ENCODE assay signal across 18 cellular contexts in the genomic region with DNA sequence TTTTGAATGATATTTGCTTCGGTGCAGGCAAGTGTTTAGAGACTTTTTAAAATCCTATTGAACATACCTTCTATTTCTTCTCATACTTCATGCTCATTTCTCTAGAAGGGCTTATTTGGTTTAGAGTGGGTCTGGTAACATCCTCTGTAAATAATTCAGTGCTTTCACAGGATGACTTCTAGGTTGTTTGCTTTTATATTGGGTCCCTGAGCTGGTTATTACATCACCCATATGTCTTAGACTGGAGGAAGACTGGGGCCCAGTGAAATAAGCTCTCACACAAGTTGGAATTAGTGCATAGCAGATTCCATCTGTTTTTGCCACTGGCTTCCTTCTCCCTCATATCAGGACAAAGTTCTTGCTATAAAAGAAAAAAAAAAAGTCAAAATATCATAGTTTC. TPM values are rescaled to one million over a fixed set of nuclear protein-coding genes. Genes with fewer than 3 reads are reported as not detected.
"Had no signal": no experiment of that assay in that cellular context is flagged by ENCODE, and none has a peak within 500 bp of the region (broad histone marks: within the 10 kb centered on the region; RNA-seq: fewer than 3 reads in every experiment).

No MANE protein-coding gene starts in this region.

- DNase-seq: cortex of kidney; dorsolateral prefrontal cortex; effector CD8-positive, alpha-beta T cell; foreskin fibroblast; immature natural killer cell; left ventricle myocardium inferior; lower lobe of right lung; mesenchymal stem cell; midbrain; nephron progenitor cell; right lobe of liver; stimulated activated CD4-positive, alpha-beta T cell treated with anti-CD3 and anti-CD28 coated beads, Interleukin-4, amount 100 ng/mL, for 1 hour; stimulated activated CD8-positive, alpha-beta memory T cell treated with anti-CD3 and anti-CD28 coated beads, Interleukin-4, amount 100 ng/mL, for 48 hours; stomach; substantia nigra; transverse colon had no signal

- H3K4me3 Mint-ChIP-seq: immature natural killer cell; nephron progenitor cell; stimulated activated effector memory CD8-positive, alpha-beta T cell treated with anti-CD3 and anti-CD28 coated beads, Interleukin-12 subunit alpha, Interleukin-12 subunit beta, amount 100 ng/mL, for 72 hours had no signal

- H3K9me3 Mint-ChIP-seq: immature natural killer cell; nephron progenitor cell; stimulated activated effector memory CD8-positive, alpha-beta T cell treated with anti-CD3 and anti-CD28 coated beads, Interleukin-12 subunit alpha, Interleukin-12 subunit beta, amount 100 ng/mL, for 72 hours had no signal

- H3K27ac Mint-ChIP-seq: nephron progenitor cell; stimulated activated effector memory CD8-positive, alpha-beta T cell treated with anti-CD3 and anti-CD28 coated beads, Interleukin-12 subunit alpha, Interleukin-12 subunit beta, amount 100 ng/mL, for 72 hours had no signal

- ATAC-seq: gastroesophageal sphincter; lower lobe of right lung; right lobe of liver; stimulated activated effector memory CD8-positive, alpha-beta T cell treated with anti-CD3 and anti-CD28 coated beads, Interleukin-12 subunit alpha, Interleukin-12 subunit beta, amount 100 ng/mL, for 72 hours had no signal

RNA-seq across cellular contexts. Expression of gene HKDC1, which starts 33.6 kb away (rescaled TPM):
- total RNA-seq: left ventricle myocardium inferior had no signal
